ENCODE assay signal across 21 cellular contexts in the genomic region with DNA sequence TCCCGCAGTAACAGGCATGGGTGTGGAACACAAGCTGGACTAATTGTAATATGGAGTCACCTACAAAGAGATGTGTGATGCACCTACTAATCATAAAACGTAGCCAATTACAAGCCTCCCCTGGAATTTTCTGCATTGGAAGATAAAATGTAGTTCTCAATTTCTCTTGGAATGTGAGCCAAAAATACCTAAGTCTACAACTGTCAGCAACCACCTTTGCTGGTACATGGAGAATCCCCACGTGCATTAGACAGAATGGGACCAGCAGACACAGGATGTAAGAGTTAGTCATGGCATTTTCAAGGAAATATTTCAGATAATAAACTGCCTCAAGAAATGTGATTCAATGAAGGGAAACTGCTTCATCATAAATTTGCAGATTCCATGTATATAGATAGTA.
"Had no signal": no experiment of that assay in that cellular context is flagged by ENCODE, and none has a peak within 500 bp of the region (broad histone marks: within the 10 kb centered on the region; RNA-seq: fewer than 3 reads in every experiment).

No MANE protein-coding gene starts in this region.

- H3K9me3 ChIP-seq: testis, tibial artery had no signal

- ATAC-seq: effector memory CD8-positive, alpha-beta T cell; esophagus mucosa; heart right ventricle; left lobe of liver; naive thymus-derived CD4-positive, alpha-beta T cell; sciatic nerve; stimulated activated memory B cell treated with anti-CD40 and anti-IgM and Interleukin-4, amounts not matched to agents 10 μg/mL and 1 μg/mL and 100 μg/mL, for 72 hours; stimulated activated naive CD8-positive, alpha-beta T cell treated with anti-CD3 and anti-CD28 coated beads, Interleukin-15, Interleukin-2, amounts not matched to agents 100 U/mL and 50 U/mL, for 24 hours had no signal

- H3K4me1 ChIP-seq: heart right ventricle, testis, tibial artery had no signal

- H3K9ac ChIP-seq: neural progenitor cell had no signal

- H3K27ac ChIP-seq: heart right ventricle, neural progenitor cell, testis, tibial artery had no signal

- H3K36me3 ChIP-seq: heart right ventricle, neural progenitor cell, tibial artery had no signal

- H2AFZ ChIP-seq: neural progenitor cell had no signal

- DNase-seq: cortex of kidney; effector memory CD8-positive, alpha-beta T cell; foreskin melanocyte; glutamatergic neuron; heart right ventricle; hippocampal formation; mesendoderm; midbrain; naive thymus-derived CD4-positive, alpha-beta T cell; posterior cingulate gyrus; stimulated activated CD4-positive, alpha-beta T cell treated with anti-CD3 and anti-CD28 coated beads, Interleukin-4, amount 100 ng/mL, for 4 hours; stimulated activated naive CD8-positive, alpha-beta T cell treated with anti-CD3 and anti-CD28 coated beads, Interleukin-15, Interleukin-2, amounts not matched to agents 100 U/mL and 50 U/mL, for 24 hours; substantia nigra; testis; tibial artery had no signal

- H3K4me2 ChIP-seq: neural progenitor cell, smooth muscle cell had no signal

- H3K4me3 ChIP-seq: heart right ventricle, neural progenitor cell, smooth muscle cell, testis, tibial artery had no signal

- H3K27me3 ChIP-seq: heart right ventricle, neural progenitor cell, testis, tibial artery had no signal
